18 cellular contexts compared by ENCODE assay signal in the genomic region with DNA sequence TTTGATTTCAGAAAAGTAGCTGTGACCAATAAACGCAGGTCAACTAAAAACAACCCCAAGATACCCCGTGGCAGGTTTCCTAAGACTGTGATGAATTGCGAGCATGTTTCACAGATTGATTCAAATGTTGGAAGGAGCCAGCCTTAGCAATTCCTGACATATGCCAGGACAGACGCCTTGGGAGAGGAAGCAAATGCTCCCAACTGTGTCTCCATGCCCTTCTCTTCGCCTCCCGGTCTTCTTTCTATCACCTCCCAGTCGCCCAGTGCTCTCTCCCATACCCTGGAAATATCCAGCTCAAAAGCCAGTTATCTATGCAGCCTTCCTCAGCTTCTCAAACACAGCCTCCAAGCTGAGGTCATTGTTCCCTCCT. TPM values are rescaled to one million over a fixed set of nuclear protein-coding genes. Genes with fewer than 3 reads are reported as not detected.
"Had no signal": no experiment of that assay in that cellular context is flagged by ENCODE, and none has a peak within 500 bp of the region (broad histone marks: within the 10 kb centered on the region; RNA-seq: fewer than 3 reads in every experiment).

No MANE protein-coding gene starts in this region.

- H3K4me1 ChIP-seq: colonic mucosa, right lobe of liver, stomach, upper lobe of left lung had no signal

- H3K4me3 ChIP-seq: colonic mucosa, mucosa of descending colon, right lobe of liver, stomach, upper lobe of left lung had no signal

- H3K27ac ChIP-seq: colonic mucosa, right lobe of liver, stomach, upper lobe of left lung, VCaP had no signal

- H3K27me3 ChIP-seq: colonic mucosa, right lobe of liver, upper lobe of left lung had no signal

- H3K27ac Mint-ChIP-seq: activated naive CD8-positive, alpha-beta T cell; activated T-helper 1 cell treated with anti-CD3 and anti-CD28 coated beads, Interleukin-12 subunit alpha, Interleukin-12 subunit beta, Interleukin-2, Interleukin-4 antibody, amounts not matched to agents 30 ng/mL and 10 ng/mL and 1 ng/mL, durations not matched to agents 14 hours and 24 hours and 36 hours; naive B cell had no signal

- H3K4me1 Mint-ChIP-seq: naive B cell had no signal

- H3K36me3 Mint-ChIP-seq: activated naive CD8-positive, alpha-beta T cell; naive B cell had no signal

- DNase-seq: activated CD4-positive, alpha-beta T cell treated with anti-CD3 and anti-CD28 coated beads for 1 hour; activated CD4-positive, alpha-beta T cell treated with anti-CD3 and anti-CD28 coated beads, Interleukin-2, amount 50 U/mL, for 4 hours; colonic mucosa; left ventricle myocardium superior; mucosa of descending colon; naive B cell; right lobe of liver; small intestine; stimulated activated CD4-positive, alpha-beta T cell treated with anti-CD3 and anti-CD28 coated beads, Interleukin-15, amount 100 ng/mL, for 24 hours; stimulated activated CD4-positive, alpha-beta T cell treated with anti-CD3 and anti-CD28 coated beads, Interleukin-2, amount 100 ng/mL, for 48 hours; stomach; SW 1271; T-helper 2 cell; upper lobe of left lung had no signal

- H3K9me3 Mint-ChIP-seq: activated T-helper 1 cell treated with anti-CD3 and anti-CD28 coated beads, Interleukin-12 subunit alpha, Interleukin-12 subunit beta, Interleukin-2, Interleukin-4 antibody, amounts not matched to agents 30 ng/mL and 10 ng/mL and 1 ng/mL, durations not matched to agents 14 hours and 24 hours and 36 hours; naive B cell had no signal

- H3K9me3 ChIP-seq: colonic mucosa, mucosa of descending colon, right lobe of liver, stomach, upper lobe of left lung had no signal

- H3K36me3 ChIP-seq: colonic mucosa, right lobe of liver, stomach, upper lobe of left lung had no signal

- H3K4me3 Mint-ChIP-seq: activated naive CD8-positive, alpha-beta T cell; activated T-helper 1 cell treated with anti-CD3 and anti-CD28 coated beads, Interleukin-12 subunit alpha, Interleukin-12 subunit beta, Interleukin-2, Interleukin-4 antibody, amounts not matched to agents 30 ng/mL and 10 ng/mL and 1 ng/mL, durations not matched to agents 14 hours and 24 hours and 36 hours; naive B cell had no signal

RNA-seq across cellular contexts. Expression of gene KIAA0319, which starts 32.0 kb away (rescaled TPM):
- total RNA-seq: activated T-helper 1 cell treated with anti-CD3 and anti-CD28 coated beads, Interleukin-12 subunit alpha, Interleukin-12 subunit beta, Interleukin-2, Interleukin-4 antibody, amounts not matched to agents 30 ng/mL and 10 ng/mL and 1 ng/mL, durations not matched to agents 14 hours and 24 hours and 36 hours; left ventricle myocardium superior; osteocyte had no signal
